1 cellular context compared by ENCODE assay signal in genomic region chr4:189940178-189941004, GRCh38.
A peak's percentile ranks its signal among the peaks of the same experiment; 100 is the strongest.
TF ChIP-seq lines count a peak whose summit lies in the region.

Gene FRG1 (plus strand): TSS chr4:189940872. CDS start chr4:189941010, 138 bp downstream.

TF ChIP-seq in GM12878, 131 proteins besides CTCF, POLR2A, EP300 and RAD21 (continued from another document and continues in another):
- 0 out of 2 replicates have a peak, but pooled peaks have one; percentile 6 for TF ChIP-seq MEF2A (IDR thresholded peaks at IDR 0.05; ENCODE audit: insufficient read depth, low read depth, low read length)
- TF ChIP-seq POLR2AphosphoS5 (IDR thresholded peaks at IDR 0.05; ENCODE audit: low read length) = peak; percentile 88
- no peak for TF ChIP-seq NFYA (IDR thresholded peaks at IDR 0.05; ENCODE audit: borderline replicate concordance, low read depth, low read length)
- TF ChIP-seq, protein P1, sequence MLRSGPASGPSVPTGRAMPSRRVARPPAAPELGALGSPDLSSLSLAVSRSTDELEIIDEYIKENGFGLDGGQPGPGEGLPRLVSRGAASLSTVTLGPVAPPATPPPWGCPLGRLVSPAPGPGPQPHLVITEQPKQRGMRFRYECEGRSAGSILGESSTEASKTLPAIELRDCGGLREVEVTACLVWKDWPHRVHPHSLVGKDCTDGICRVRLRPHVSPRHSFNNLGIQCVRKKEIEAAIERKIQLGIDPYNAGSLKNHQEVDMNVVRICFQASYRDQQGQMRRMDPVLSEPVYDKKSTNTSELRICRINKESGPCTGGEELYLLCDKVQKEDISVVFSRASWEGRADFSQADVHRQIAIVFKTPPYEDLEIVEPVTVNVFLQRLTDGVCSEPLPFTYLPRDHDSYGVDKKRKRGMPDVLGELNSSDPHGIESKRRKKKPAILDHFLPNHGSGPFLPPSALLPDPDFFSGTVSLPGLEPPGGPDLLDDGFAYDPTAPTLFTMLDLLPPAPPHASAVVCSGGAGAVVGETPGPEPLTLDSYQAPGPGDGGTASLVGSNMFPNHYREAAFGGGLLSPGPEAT (IDR thresholded peaks at IDR 0.05; ENCODE audit: low read depth) = peak; percentile 79
- no peak for TF ChIP-seq WRNIP1 (IDR thresholded peaks at IDR 0.05; ENCODE audit: borderline replicate concordance, low read depth, low read length)
- peak; percentile 49; the same call in 1 of the 2 replicates for TF ChIP-seq PKNOX1 (IDR thresholded peaks at IDR 0.05)
- peak; percentile 37; the same call in 1 of the 2 replicates for TF ChIP-seq MYB (IDR thresholded peaks at IDR 0.05; ENCODE audit: borderline replicate concordance, low read depth, low read length)
- TF ChIP-seq SIN3A (IDR thresholded peaks at IDR 0.05; ENCODE audit: low read depth, low read length) = peak; percentile 88; the same call in 1 of the 2 replicates
- peak; percentile 85 for TF ChIP-seq GABPA (IDR thresholded peaks at IDR 0.05; ENCODE audit: low read depth)
- peak; percentile 61; the same call in 1 of the 2 replicates for TF ChIP-seq IRF3 (IDR thresholded peaks at IDR 0.05)
- 0 out of 2 replicates have a peak, but pooled peaks have one; percentile 9 for TF ChIP-seq SMC3 (IDR thresholded peaks at IDR 0.05; ENCODE audit: borderline replicate concordance, low read length)
- TF ChIP-seq ZZZ3 (IDR thresholded peaks at IDR 0.05; ENCODE audit: control insufficient read depth, insufficient read length, low read depth) = no peak
- no peak for TF ChIP-seq KAT2A (conservative IDR thresholded peaks at IDR 0.05; ENCODE audit: control insufficient read depth, low read depth, low read length)
- TF ChIP-seq SREBF2 (IDR thresholded peaks at IDR 0.05; ENCODE audit: low read length) = peak; percentile 12; the same call in 1 of the 2 replicates
- TF ChIP-seq BACH1 (IDR thresholded peaks at IDR 0.05; ENCODE audit: borderline replicate concordance) = peak; percentile 86
- peak; percentile 26; the same call in 1 of the 2 replicates for TF ChIP-seq SREBF1 (IDR thresholded peaks at IDR 0.05; ENCODE audit: low read length)
- TF ChIP-seq SPI1 (IDR thresholded peaks at IDR 0.05; ENCODE audit: borderline replicate concordance, insufficient read depth, low read depth, low read length) = peak; percentile 44; the same call in 1 of the 2 replicates
- TF ChIP-seq SMAD5 (IDR thresholded peaks at IDR 0.05; ENCODE audit: low read depth) = no peak; the same call in 1 of the 2 replicates
- peak; percentile 80 for TF ChIP-seq CREM (IDR thresholded peaks at IDR 0.05; ENCODE audit: low read depth)
- no peak for TF ChIP-seq NR2C2 (IDR thresholded peaks at IDR 0.05; ENCODE audit: borderline replicate concordance, control insufficient read depth, insufficient read length, low read depth)
- TF ChIP-seq RFX5 (IDR thresholded peaks at IDR 0.05; ENCODE audit: low read depth, low read length) = peak; percentile 52; the same call in 1 of the 2 replicates
- no peak for TF ChIP-seq NFXL1 (IDR thresholded peaks at IDR 0.05; ENCODE audit: borderline replicate concordance)
- no peak for TF ChIP-seq ASH2L (IDR thresholded peaks at IDR 0.05; ENCODE audit: borderline replicate concordance, low read depth)
- TF ChIP-seq, protein P2, sequence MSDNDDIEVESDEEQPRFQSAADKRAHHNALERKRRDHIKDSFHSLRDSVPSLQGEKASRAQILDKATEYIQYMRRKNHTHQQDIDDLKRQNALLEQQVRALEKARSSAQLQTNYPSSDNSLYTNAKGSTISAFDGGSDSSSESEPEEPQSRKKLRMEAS (IDR thresholded peaks at IDR 0.05; ENCODE audit: low read depth, low read length) = 0 out of 2 replicates have a peak, but pooled peaks have one; percentile 47
- peak; percentile 69; the same call in 1 of the 2 replicates for TF ChIP-seq PAX5 (IDR thresholded peaks at IDR 0.05; ENCODE audit: borderline replicate concordance, low read depth, low read length)
- peak; percentile 64 to 74 for TF ChIP-seq BHLHE40 (IDR thresholded peaks at IDR 0.05; ENCODE audit: borderline replicate concordance in 1 of 2, low read depth in 2 of 2, low read length in 1 of 2)
- TF ChIP-seq NRF1 (conservative IDR thresholded peaks at IDR 0.05; ENCODE audit: low read depth, low read length) = no peak
- TF ChIP-seq TAF1 (IDR thresholded peaks at IDR 0.05; ENCODE audit: borderline replicate concordance, low read depth, low read length) = peak; percentile 84
- peak; percentile 28 for TF ChIP-seq BCL3 (IDR thresholded peaks at IDR 0.05; ENCODE audit: borderline replicate concordance, insufficient read depth, low read depth, low read length, poor library complexity, severe bottlenecking)
- TF ChIP-seq BCLAF1 (IDR thresholded peaks at IDR 0.05) = no peak
- TF ChIP-seq IRF5 (IDR thresholded peaks at IDR 0.05; ENCODE audit: borderline replicate concordance) = no peak
- 0 out of 2 replicates have a peak, but pooled peaks have one; percentile 63 for TF ChIP-seq STAT1 (conservative IDR thresholded peaks at IDR 0.05)
- TF ChIP-seq, protein P3, sequence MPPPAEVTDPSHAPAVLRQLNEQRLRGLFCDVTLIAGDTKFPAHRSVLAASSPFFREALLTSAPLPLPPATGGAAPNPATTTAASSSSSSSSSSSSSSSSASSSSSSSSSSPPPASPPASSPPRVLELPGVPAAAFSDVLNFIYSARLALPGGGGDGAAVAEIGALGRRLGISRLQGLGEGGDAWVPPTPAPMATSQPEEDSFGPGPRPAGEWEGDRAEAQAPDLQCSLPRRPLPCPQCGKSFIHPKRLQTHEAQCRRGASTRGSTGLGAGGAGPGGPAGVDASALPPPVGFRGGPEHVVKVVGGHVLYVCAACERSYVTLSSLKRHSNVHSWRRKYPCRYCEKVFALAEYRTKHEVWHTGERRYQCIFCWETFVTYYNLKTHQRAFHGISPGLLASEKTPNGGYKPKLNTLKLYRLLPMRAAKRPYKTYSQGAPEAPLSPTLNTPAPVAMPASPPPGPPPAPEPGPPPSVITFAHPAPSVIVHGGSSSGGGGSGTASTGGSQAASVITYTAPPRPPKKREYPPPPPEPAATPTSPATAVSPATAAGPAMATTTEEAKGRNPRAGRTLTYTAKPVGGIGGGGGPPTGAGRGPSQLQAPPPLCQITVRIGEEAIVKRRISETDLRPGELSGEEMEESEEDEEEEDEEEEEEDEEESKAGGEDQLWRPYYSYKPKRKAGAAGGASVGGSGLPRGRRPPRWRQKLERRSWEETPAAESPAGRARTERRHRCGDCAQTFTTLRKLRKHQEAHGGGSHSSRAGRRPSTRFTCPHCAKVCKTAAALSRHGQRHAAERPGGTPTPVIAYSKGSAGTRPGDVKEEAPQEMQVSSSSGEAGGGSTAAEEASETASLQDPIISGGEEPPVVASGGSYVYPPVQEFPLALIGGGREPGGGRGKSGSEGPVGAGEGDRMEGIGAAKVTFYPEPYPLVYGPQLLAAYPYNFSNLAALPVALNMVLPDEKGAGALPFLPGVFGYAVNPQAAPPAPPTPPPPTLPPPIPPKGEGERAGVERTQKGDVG (CRISPR knock-in tag; IDR thresholded peaks at IDR 0.05) = no peak
- TF ChIP-seq STAT3 (IDR thresholded peaks at IDR 0.05; ENCODE audit: low read depth, low read length) = 0 out of 2 replicates have a peak, but pooled peaks have one; percentile 62
- TF ChIP-seq NKRF (conservative IDR thresholded peaks at IDR 0.05) = peak; percentile 81
- TF ChIP-seq PML (IDR thresholded peaks at IDR 0.05; ENCODE audit: low read length) = peak; percentile 91
- TF ChIP-seq, protein P4, sequence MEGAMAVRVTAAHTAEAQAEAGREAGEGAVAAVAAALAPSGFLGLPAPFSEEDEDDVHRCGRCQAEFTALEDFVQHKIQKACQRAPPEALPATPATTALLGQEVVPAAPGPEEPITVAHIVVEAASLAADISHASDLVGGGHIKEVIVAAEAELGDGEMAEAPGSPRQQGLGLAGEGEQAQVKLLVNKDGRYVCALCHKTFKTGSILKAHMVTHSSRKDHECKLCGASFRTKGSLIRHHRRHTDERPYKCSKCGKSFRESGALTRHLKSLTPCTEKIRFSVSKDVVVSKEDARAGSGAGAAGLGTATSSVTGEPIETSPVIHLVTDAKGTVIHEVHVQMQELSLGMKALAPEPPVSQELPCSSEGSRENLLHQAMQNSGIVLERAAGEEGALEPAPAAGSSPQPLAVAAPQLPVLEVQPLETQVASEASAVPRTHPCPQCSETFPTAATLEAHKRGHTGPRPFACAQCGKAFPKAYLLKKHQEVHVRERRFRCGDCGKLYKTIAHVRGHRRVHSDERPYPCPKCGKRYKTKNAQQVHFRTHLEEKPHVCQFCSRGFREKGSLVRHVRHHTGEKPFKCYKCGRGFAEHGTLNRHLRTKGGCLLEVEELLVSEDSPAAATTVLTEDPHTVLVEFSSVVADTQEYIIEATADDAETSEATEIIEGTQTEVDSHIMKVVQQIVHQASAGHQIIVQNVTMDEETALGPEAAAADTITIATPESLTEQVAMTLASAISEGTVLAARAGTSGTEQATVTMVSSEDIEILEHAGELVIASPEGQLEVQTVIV (IDR thresholded peaks at IDR 0.05; ENCODE audit: borderline replicate concordance, partially characterized antibody) = peak; percentile 92
- TF ChIP-seq EGR1 (IDR thresholded peaks at IDR 0.05; ENCODE audit: borderline replicate concordance in 1 of 2, low read depth in 2 of 2, low read length in 2 of 2) = peak in 1 of 2 experiments; percentile 74; a peak in 1 of 3 replicates
- peak; percentile 76; the same call in 1 of the 2 replicates for TF ChIP-seq FOXM1 (IDR thresholded peaks at IDR 0.05; ENCODE audit: low read depth, low read length)
- peak; percentile 86 for TF ChIP-seq YY1 (IDR thresholded peaks at IDR 0.05; ENCODE audit: low read depth, low read length)
- peak; percentile 44; the same call in 1 of the 2 replicates for TF ChIP-seq EED (IDR thresholded peaks at IDR 0.05; ENCODE audit: low read depth)
- TF ChIP-seq EZH2 (IDR thresholded peaks at IDR 0.05; ENCODE audit: borderline replicate concordance, control insufficient read depth, low read depth, low read length) = no peak
- TF ChIP-seq CBX5 (IDR thresholded peaks at IDR 0.05; ENCODE audit: low read depth) = peak; percentile 99
